8 cellular contexts compared by ENCODE assay signal in the genomic region with DNA sequence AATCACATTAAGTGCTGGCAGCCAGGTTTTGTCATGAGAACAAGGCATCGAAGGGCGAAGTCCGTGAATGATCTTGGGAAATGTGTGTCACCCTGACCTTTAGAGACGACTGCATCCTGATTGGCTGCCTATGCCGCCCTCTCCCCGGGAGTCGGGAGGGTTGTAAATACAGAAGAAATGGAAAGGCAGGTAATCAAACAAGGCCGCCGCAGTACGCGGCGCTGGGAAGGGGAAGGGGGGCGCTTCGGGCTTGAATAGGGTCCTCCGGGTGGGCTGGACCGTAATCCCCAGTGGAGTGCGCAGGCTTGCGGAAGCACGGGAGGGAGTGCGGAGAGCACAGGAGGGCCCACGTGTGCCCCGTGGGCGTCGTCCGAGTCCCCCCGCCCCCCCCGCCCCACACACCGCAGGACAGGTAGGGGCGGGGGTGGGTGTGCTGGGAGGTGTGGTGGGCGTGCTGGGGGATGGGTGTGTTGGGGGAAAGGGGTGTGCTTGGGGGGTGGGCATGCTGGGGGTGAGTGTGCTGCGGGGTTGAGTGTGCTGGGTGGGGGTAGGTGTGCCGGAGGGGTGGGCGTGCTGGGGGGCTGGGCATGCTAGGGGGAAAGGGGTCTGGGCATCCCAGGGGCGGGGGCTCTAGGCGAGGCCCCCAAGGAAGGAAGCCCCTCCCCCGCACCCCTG.
DNase-seq lines count a peak whose midpoint lies in the region; TF ChIP-seq lines count a peak whose summit lies in the region.

No MANE protein-coding gene starts in this region.

- H3K27ac ChIP-seq in cardiac muscle cell (peak overlapping the region; percentile 61), SJSA1 (peak overlapping the region; percentile 89), angular gyrus (ENCODE audit: low read depth, low read length) (peak overlapping the region; percentile 93)

- H3K9me3 ChIP-seq in cardiac muscle cell (ENCODE audit: low read depth) (no peaks in the 10 kb centered on the region), SJSA1 (replicated peaks) (no peaks in the 10 kb centered on the region)

- in situ Hi-C loops in KBM-7 (cut with MboI; ENCODE audit: low pct_unique_long_range_greater_than_20kb, low sequenced_read_pairs), result no loop called here

- H3K27me3 ChIP-seq in cardiac muscle cell (no peaks in the 10 kb centered on the region), SJSA1 (replicated peaks) (no peaks in the 10 kb centered on the region)

- H3K4me1 ChIP-seq in cardiac muscle cell (ENCODE audit: low read depth) (no peaks in the 10 kb centered on the region), SJSA1 (replicated peaks) (peaks cover 42% of the 10 kb centered on the region)

- H3K36me3 ChIP-seq in cardiac muscle cell (no peaks in the 10 kb centered on the region), SJSA1 (0 out of 2 replicates have a peak, but pooled peaks cover 2% of the 10 kb centered on the region)

- intact Hi-C loops in cardiac septum (cut with DNase I), result loop anchor here (5.0 kb wide), 1 partner anchor 52 kb away; no protein-coding TSS in a partner anchor

- no peak for TF ChIP-seq CTCF in cardiac muscle cell (IDR thresholded peaks at IDR 0.05; ENCODE audit: low read depth, low read length)

- peak overlapping the region; percentile 57 for H3K4me3 ChIP-seq in cardiac muscle cell
- H3K4me3 ChIP-seq in SJSA1, result peak overlapping the region; percentile 76
- H3K4me3 ChIP-seq in iPS-11a (ENCODE audit: low read depth, low read length), result peak overlapping the region; percentile 73
- peak overlapping the region; percentile 85 for H3K4me3 ChIP-seq in skeletal muscle cell (ENCODE audit: low read depth, low read length)

- DNase-seq in cardiac muscle cell (ENCODE audit: low read depth in 1 of 2, low spot score in 1 of 2), result peak; percentile 16 to 38
- no peak for DNase-seq in cardiac septum (ENCODE audit: low spot score)
- no peak for DNase-seq in SJSA1 (ENCODE audit: low read depth in 1 of 2, low spot score in 2 of 2)
- no peak for DNase-seq in skeletal muscle cell (ENCODE audit: low read depth)
- DNase-seq in HCEC 1CT, result no peak
- no peak for DNase-seq in KBM-7

Comparison
In these comparisons a context has a peak if more than half of its experiments do, and no peak if none do; other contexts are left out.
1. DNase-seq: peak in cardiac muscle cell (2 of 2); none in cardiac septum (single experiment), SJSA1 (0 of 2), skeletal muscle cell (single experiment), HCEC 1CT (single experiment) and KBM-7 (single experiment).
2. Peak in every context shown above with its lines, with median percentiles within 50 percentile points of each other: H3K27ac ChIP-seq and H3K4me3 ChIP-seq.